8 cellular contexts compared by ENCODE assay signal in the genomic region with DNA sequence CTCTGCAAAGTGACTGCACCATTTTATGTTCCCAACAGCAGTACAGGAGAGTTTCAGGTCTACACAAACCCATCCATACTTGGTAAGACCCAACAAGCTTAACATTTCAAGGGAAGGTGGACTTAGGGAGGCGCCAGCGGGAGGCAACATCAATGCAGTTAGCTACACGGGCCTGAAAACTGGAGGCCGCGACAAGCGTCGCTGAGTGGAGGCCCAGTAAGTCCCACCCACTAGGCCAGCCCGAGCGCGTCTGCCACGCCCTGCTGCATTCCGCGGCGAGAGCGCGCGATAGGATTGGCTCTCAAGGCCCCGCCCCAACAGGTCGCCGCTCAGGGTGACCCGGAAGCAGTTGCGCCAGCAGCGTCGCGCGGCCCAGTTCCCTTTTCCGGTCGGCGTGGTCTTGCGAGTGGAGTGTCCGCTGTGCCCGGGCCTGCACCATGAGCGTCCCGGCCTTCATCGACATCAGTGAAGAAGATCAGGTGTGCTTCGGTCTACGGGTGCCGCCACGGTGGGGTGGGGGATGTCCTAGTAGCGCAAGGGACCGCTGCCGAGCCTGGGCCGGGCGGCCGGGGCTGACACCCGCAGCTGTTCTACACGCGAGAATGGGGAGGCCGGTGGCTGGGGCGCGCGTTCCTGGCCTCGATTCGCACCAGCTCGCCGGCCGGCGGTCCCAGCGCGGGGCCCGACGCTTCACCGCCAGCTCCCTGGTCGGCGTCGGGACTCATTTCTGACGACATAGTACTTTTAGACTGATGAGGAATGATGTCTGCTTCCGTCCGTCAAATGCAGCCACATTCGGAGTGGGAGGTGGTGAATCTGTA. TPM values are rescaled to one million over a fixed set of nuclear protein-coding genes. Genes with fewer than 3 reads are reported as not detected.
DNase-seq lines count a peak whose midpoint lies in the region; ATAC-seq, FAIRE-seq and TF ChIP-seq lines count a peak whose summit lies in the region.

Gene EIF3M, plus strand, starts transcription at position 381 of the 821 bp plus-strand sequence. Its CDS starts 57 bp downstream, at position 438.

- H2AFZ ChIP-seq in OCI-LY3 (ENCODE audit: low read depth, low read length) = peak within 1 kb of the TSS; percentile 61
- H2AFZ ChIP-seq in endothelial cell of umbilical vein (ENCODE audit: low read depth, low read length) = peak within 1 kb of the TSS; percentile 98

- DNase-seq in D341Med (ENCODE audit: low spot score) = peak; percentile 97
- peak; percentile 75 for DNase-seq in HuH-7 (ENCODE audit: low spot score)
- peak; percentile 96 for DNase-seq in activated CD8-positive, alpha-beta memory T cell treated with anti-CD3 and anti-CD28 coated beads, Interleukin-2, amount 50 U/mL, for 48 hours
- DNase-seq in endothelial cell of umbilical vein (ENCODE audit: low read depth, low spot score) = peak; percentile 96
- DNase-seq in middle frontal gyrus (ENCODE audit: extremely low spot score, low spot score) = peak; percentile 93
- peak; percentile 88 to 90 for DNase-seq in stimulated activated CD8-positive, alpha-beta memory T cell treated with anti-CD3 and anti-CD28 coated beads, Interleukin-2, amount 100 ng/mL, for 48 hours (ENCODE audit: low read depth in 2 of 2)

- ATAC-seq in GM21515 (IDR thresholded peaks at IDR 0.05; ENCODE audit: unreplicated experiment) = peak; percentile 98

- peak within 1 kb of the TSS; percentile 76 for H3K27ac ChIP-seq in OCI-LY3 (ENCODE audit: low read length)
- H3K27ac ChIP-seq in endothelial cell of umbilical vein (ENCODE audit: insufficient read depth, low read depth, low read length) = peak within 1 kb of the TSS; percentile 59

- CTCF ChIA-PET in endothelial cell of umbilical vein (lab: Charles Lee) = interaction anchor here (1.0 kb wide), 1 partner anchor 456 kb away, joined by 3 read pairs; the partner anchor contains the start of gene TCP11L1

- FAIRE-seq in endothelial cell of umbilical vein (lab: Jason Lieb, UNC) = peak; percentile 94

- peak; percentile 80 for TF ChIP-seq POLR2A in endothelial cell of umbilical vein (IDR thresholded peaks at IDR 0.05; ENCODE audit: low read depth, low read length)

- H3K9me1 ChIP-seq in endothelial cell of umbilical vein (replicated peaks; ENCODE audit: control insufficient read depth, extremely low read depth, insufficient read depth, low read length) = no peaks in the 10 kb centered on the region

- H3K79me2 ChIP-seq in OCI-LY3 (ENCODE audit: low read length) (peaks cover 51% of the 10 kb centered on the region), endothelial cell of umbilical vein (ENCODE audit: control insufficient read depth, insufficient read depth, low read length) (peaks cover 49% of the 10 kb centered on the region)

- BruUV-seq in endothelial cell of umbilical vein (replicated peaks; lab: Mats Ljungman, UMichigan) = TSS peak; percentile 48

- H3K9ac ChIP-seq in OCI-LY3 (ENCODE audit: low read length) (peak within 1 kb of the TSS; percentile 98), endothelial cell of umbilical vein (replicated peaks; ENCODE audit: extremely low read depth, insufficient read depth, low read length) (peak within 1 kb of the TSS; percentile 94)

- H3K4me3 ChIP-seq in OCI-LY3 (ENCODE audit: low read length) = peak within 1 kb of the TSS; percentile 99
- H3K4me3 ChIP-seq in endothelial cell of umbilical vein (replicated peaks in 1 of 3; ENCODE audit: insufficient read depth in 1 of 3, low read depth in 1 of 3, low read length in 3 of 3) = peak within 1 kb of the TSS; percentile 85 to 98 (median 91)

- H3K4me2 ChIP-seq in OCI-LY3 (ENCODE audit: low read length) (peak within 1 kb of the TSS; percentile 92), endothelial cell of umbilical vein (ENCODE audit: insufficient read depth, low read length) (peak within 1 kb of the TSS; percentile 93)

- TF ChIP-seq CTCF in OCI-LY3 (IDR thresholded peaks at IDR 0.05; ENCODE audit: low read depth, low read length) (no peak), endothelial cell of umbilical vein (IDR thresholded peaks at IDR 0.05; ENCODE audit: extremely low read depth in 1 of 2, insufficient read depth in 1 of 2, low read depth in 1 of 2, low read length in 2 of 2) (no peak)

- H3K9me3 ChIP-seq in OCI-LY3 (ENCODE audit: insufficient read depth, low read length) (no peaks in the 10 kb centered on the region), endothelial cell of umbilical vein (replicated peaks; ENCODE audit: control insufficient read depth, insufficient read depth, low read length) (no peaks in the 10 kb centered on the region)

- H3K4me1 ChIP-seq in OCI-LY3 (ENCODE audit: low read length) (peaks cover 27% of the 10 kb centered on the region), endothelial cell of umbilical vein (ENCODE audit: control insufficient read depth, extremely low read depth, insufficient read depth, low read length) (peaks cover 20% of the 10 kb centered on the region)

- dilution Hi-C loops in endothelial cell of umbilical vein (cut with MboI; ENCODE audit: extremely low pct_ligation_motif_present, low sequenced_read_pairs) = no loop called here

- intact Hi-C loops in endothelial cell of umbilical vein (cut with micrococcal nuclease) = loop anchor here (1.0 to 5.0 kb wide), 3 partner anchors 20 to 309 kb away; partner anchors contain the start of genes CCDC73 and QSER1

- POLR2A ChIA-PET in endothelial cell of umbilical vein (lab: Charles Lee) = interaction anchor here (0.6 kb wide), 1 partner anchor 369 kb away, joined by 6 read pairs; no protein-coding TSS in a partner anchor

- H3K36me3 ChIP-seq in OCI-LY3 (replicated peaks; ENCODE audit: low read depth, low read length) = peaks cover 17% of the 10 kb centered on the region
- H3K36me3 ChIP-seq in endothelial cell of umbilical vein (ENCODE audit: control insufficient read depth in 2 of 2, extremely low read depth in 1 of 2, insufficient read depth in 2 of 2, low read length in 2 of 2) = peaks cover 0 to 2% of the 10 kb centered on the region in 2 experiments

- H3K27me3 ChIP-seq in OCI-LY3 (ENCODE audit: low read depth, low read length) (no peaks in the 10 kb centered on the region), endothelial cell of umbilical vein (ENCODE audit: control insufficient read depth in 2 of 2, insufficient read depth in 2 of 2, low read length in 2 of 2) (no peaks in the 10 kb centered on the region)

- peaks cover 39% of the 10 kb centered on the region for H4K20me1 ChIP-seq in OCI-LY3 (ENCODE audit: insufficient read depth, low read length)
- peaks cover 6% of the 10 kb centered on the region for H4K20me1 ChIP-seq in endothelial cell of umbilical vein (replicated peaks; ENCODE audit: control insufficient read depth, extremely low read depth, insufficient read depth, low read length)

TF ChIP-seq in endothelial cell of umbilical vein, 7 proteins besides CTCF, POLR2A, EP300 and RAD21:
- TF ChIP-seq, protein P1, sequence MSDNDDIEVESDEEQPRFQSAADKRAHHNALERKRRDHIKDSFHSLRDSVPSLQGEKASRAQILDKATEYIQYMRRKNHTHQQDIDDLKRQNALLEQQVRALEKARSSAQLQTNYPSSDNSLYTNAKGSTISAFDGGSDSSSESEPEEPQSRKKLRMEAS (IDR thresholded peaks at IDR 0.05; ENCODE audit: insufficient read depth, insufficient read length) = peak; percentile 22
- TF ChIP-seq POLR2AphosphoS5 (IDR thresholded peaks at IDR 0.05; ENCODE audit: insufficient read depth, low read depth, low read length) (peak; percentile 93), EZH2 (IDR thresholded peaks at IDR 0.05; ENCODE audit: borderline replicate concordance, low read depth, low read length, severe bottlenecking) (no peak), MYC (IDR thresholded peaks at IDR 0.05; ENCODE audit: low read depth, low read length) (peak; percentile 91)
TF ChIP-seq in endothelial cell of umbilical vein: peak in this region for 3.

RNA-seq across cellular contexts. Expression of gene EIF3M, which starts in this region (rescaled TPM):
- total RNA-seq in endothelial cell of umbilical vein = 240 and 243 TPM in 2 replicates
- polyA plus RNA-seq in endothelial cell of umbilical vein = 135 and 229 TPM in 2 replicates
- polyA plus RNA-seq in endothelial cell of umbilical vein (2011; cell fraction: cytosol; rRNA removed) = 379 and 393 TPM in 2 replicates
- 246 and 333 TPM in 2 replicates for polyA plus RNA-seq in endothelial cell of umbilical vein (2011; cell fraction: nucleus; rRNA removed)
- polyA plus RNA-seq in endothelial cell of umbilical vein (2012) = 345 and 457 TPM in 2 replicates
- polyA minus RNA-seq in endothelial cell of umbilical vein = 106 and 118 TPM in 2 replicates
- 146 TPM for polyA minus RNA-seq in endothelial cell of umbilical vein (2011; cell fraction: cytosol; rRNA and poly(A)+ RNA removed)
- 46.5 and 55.2 TPM in 2 replicates for polyA minus RNA-seq in endothelial cell of umbilical vein (2011; cell fraction: nucleus; rRNA and poly(A)+ RNA removed)

Comparison
In these comparisons a context has a peak if more than half of its experiments do, and no peak if none do; other contexts are left out.
1. Peak in every context shown above with its lines: DNase-seq, ATAC-seq, H3K4me3 ChIP-seq and H3K27ac ChIP-seq.